1 cellular context compared by ENCODE assay signal in genomic region chr13:110313261-110313660, GRCh38. TPM values are rescaled to one million over a fixed set of nuclear protein-coding genes. Genes with fewer than 3 reads are reported as not detected.
"Had no signal": no experiment of that assay in that cellular context is flagged by ENCODE, and none has a peak within 500 bp of the region (broad histone marks: within the 10 kb centered on the region; RNA-seq: fewer than 3 reads in every experiment).

No MANE protein-coding gene starts in this region.

RNA-seq across cellular contexts. Expression of gene COL4A2, which starts 6.2 kb away (rescaled TPM):
- total RNA-seq: natural killer cell had no signal

RNA-seq across cellular contexts. Expression of gene COL4A1, which starts 6.3 kb away (rescaled TPM):
- total RNA-seq: natural killer cell had no signal
